Comparison of ENCODE assay signal across 8 cellular contexts in genomic region chr6:139763468-139764214, GRCh38.
A peak's percentile ranks its signal among the peaks of the same experiment; 100 is the strongest.
DNase-seq lines count a peak whose midpoint lies in the region; ATAC-seq and TF ChIP-seq lines count a peak whose summit lies in the region.

No MANE protein-coding gene starts in this region.

- POLR2A ChIA-PET in activated CD4-positive, alpha-beta T cell treated with anti-CD3 and anti-CD28 coated beads for 36 hours (lab: Charles Lee), result no interaction called here

- no peak for ATAC-seq in activated CD4-positive, alpha-beta T cell treated with anti-CD3 and anti-CD28 coated beads for 36 hours
- ATAC-seq in activated T-helper 17 cell treated with anti-CD3 and anti-CD28 coated beads, Interleukin-2, amount 50 U/mL, for 72 hours (replicated peaks), result no peak
- no peak for ATAC-seq in GM19395 (IDR thresholded peaks at IDR 0.05; ENCODE audit: unreplicated experiment)

- H3K4me1 ChIP-seq in thyroid gland, result peaks cover 42 to 51% of the 10 kb centered on the region in 2 donors

- WGBS in thyroid gland, 2 donors, result 71 to 82% methylated on average over 4 of the region's 4 CpGs
- WGBS in lower leg skin, 2 donors, result 65 to 75% methylated on average over 4 of the region's 4 CpGs

- intact Hi-C loops in activated CD4-positive, alpha-beta T cell treated with anti-CD3 and anti-CD28 coated beads for 36 hours (cut with DNase I, micrococcal nuclease), result no loop called here
- intact Hi-C loops in thyroid gland (cut with DNase I) (loop anchor here (10.0 kb wide), 1 partner anchor 389 kb away; the partner anchor contains the start of gene CITED2), lower leg skin (cut with DNase I; ENCODE audit: low total_unique reads) (no loop called here)

- no peaks in the 10 kb centered on the region for H3K9me3 Mint-ChIP-seq in activated CD4-positive, alpha-beta T cell treated with anti-CD3 and anti-CD28 coated beads for 36 hours (ENCODE audit: low read depth)
- H3K9me3 Mint-ChIP-seq in activated T-helper 17 cell treated with anti-CD3 and anti-CD28 coated beads, Interleukin-2, amount 50 U/mL, for 72 hours, result no peaks in the 10 kb centered on the region

- H3K36me3 ChIP-seq in thyroid gland, result no peaks in the 10 kb centered on the region

- no peaks in the 10 kb centered on the region for H3K36me3 Mint-ChIP-seq in activated CD4-positive, alpha-beta T cell treated with anti-CD3 and anti-CD28 coated beads for 36 hours (ENCODE audit: low read depth)
- no peaks in the 10 kb centered on the region for H3K36me3 Mint-ChIP-seq in activated T-helper 17 cell treated with anti-CD3 and anti-CD28 coated beads, Interleukin-2, amount 50 U/mL, for 72 hours (ENCODE audit: low read depth)

- CTCF ChIA-PET in activated CD4-positive, alpha-beta T cell treated with anti-CD3 and anti-CD28 coated beads for 36 hours (lab: Charles Lee), result interaction anchor here (0.6 to 2.3 kb wide), 2 partner anchors 10 to 119 kb away, joined by 4 to 8 read pairs; no protein-coding TSS in a partner anchor

- no peaks in the 10 kb centered on the region for H3K27me3 Mint-ChIP-seq in activated CD4-positive, alpha-beta T cell treated with anti-CD3 and anti-CD28 coated beads for 36 hours
- H3K27me3 Mint-ChIP-seq in activated T-helper 17 cell treated with anti-CD3 and anti-CD28 coated beads, Interleukin-2, amount 50 U/mL, for 72 hours, result no peaks in the 10 kb centered on the region

- no peak for TF ChIP-seq CTCF in thyroid gland (IDR thresholded peaks at IDR 0.05)
- TF ChIP-seq CTCF in lower leg skin (IDR thresholded peaks at IDR 0.05), result no peak

- DNase-seq in activated CD4-positive, alpha-beta T cell treated with anti-CD3 and anti-CD28 coated beads for 36 hours, result no peak
- DNase-seq in activated CD4-positive, alpha-beta T cell treated with anti-CD3 and anti-CD28 coated beads for 48 hours, result no peak
- DNase-seq in kidney glomerular epithelial cell (lab: John Stamatoyannopoulos, UW) (peak; percentile 45), thyroid gland (no peak), NCI-H2029 (lab: John Stamatoyannopoulos, UW) (no peak), lower leg skin (ENCODE audit: low spot score in 2 of 2) (no peak)

- peak overlapping the region; percentile 32 for H3K27ac Mint-ChIP-seq in activated CD4-positive, alpha-beta T cell treated with anti-CD3 and anti-CD28 coated beads for 36 hours
- peak overlapping the region; percentile 49 for H3K27ac Mint-ChIP-seq in activated T-helper 17 cell treated with anti-CD3 and anti-CD28 coated beads, Interleukin-2, amount 50 U/mL, for 72 hours

- TF ChIP-seq POLR2A in thyroid gland (IDR thresholded peaks at IDR 0.05) (no peak), lower leg skin (IDR thresholded peaks at IDR 0.05) (no peak)

- peaks cover 16% of the 10 kb centered on the region for H3K4me1 Mint-ChIP-seq in activated CD4-positive, alpha-beta T cell treated with anti-CD3 and anti-CD28 coated beads for 36 hours
- H3K4me1 Mint-ChIP-seq in activated T-helper 17 cell treated with anti-CD3 and anti-CD28 coated beads, Interleukin-2, amount 50 U/mL, for 72 hours, result peaks cover 10% of the 10 kb centered on the region

- no peaks in the 10 kb centered on the region for H3K9me3 ChIP-seq in thyroid gland

- no peaks in the 10 kb centered on the region for H3K27me3 ChIP-seq in thyroid gland

- no peak overlapping the region for H3K4me3 ChIP-seq in thyroid gland (replicated peaks in 1 of 3)
- H3K4me3 ChIP-seq in lower leg skin (ENCODE audit: low read depth, poor library complexity, severe bottlenecking), result no peak overlapping the region

- peak overlapping the region; percentile 71 to 85 (median 77) for H3K27ac ChIP-seq in thyroid gland

- H3K4me3 Mint-ChIP-seq in activated CD4-positive, alpha-beta T cell treated with anti-CD3 and anti-CD28 coated beads for 36 hours, result no peak overlapping the region
- no peak overlapping the region for H3K4me3 Mint-ChIP-seq in activated T-helper 17 cell treated with anti-CD3 and anti-CD28 coated beads, Interleukin-2, amount 50 U/mL, for 72 hours
